ENCODE assay signal across 27 cellular contexts in the genomic region with DNA sequence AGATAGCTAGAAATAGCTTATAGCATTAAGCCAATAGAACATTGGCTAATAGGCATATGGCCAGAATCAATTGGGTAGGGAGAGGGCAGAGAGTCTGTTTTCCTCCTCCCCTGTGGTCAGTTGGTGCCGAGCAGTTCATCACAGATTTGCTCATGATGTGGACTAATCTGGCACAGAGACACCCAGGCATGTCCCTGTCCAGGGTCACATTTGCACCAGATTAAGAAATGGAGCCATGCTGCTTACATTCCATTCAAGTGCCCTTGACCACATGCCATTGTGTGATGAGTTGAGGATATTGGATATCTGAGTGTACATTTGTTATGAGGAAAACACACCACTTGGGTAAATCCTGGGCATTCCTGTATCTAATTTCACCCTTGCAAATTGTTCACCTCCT. TPM values are rescaled to one million over a fixed set of nuclear protein-coding genes. Genes with fewer than 3 reads are reported as not detected.
DNase-seq lines count a peak whose midpoint lies in the region; ATAC-seq and TF ChIP-seq lines count a peak whose summit lies in the region.
"Had no signal": no experiment of that assay in that cellular context is flagged by ENCODE, and none has a peak within 500 bp of the region (broad histone marks: within the 10 kb centered on the region; RNA-seq: fewer than 3 reads in every experiment).

No MANE protein-coding gene starts in this region.

- no peaks in the 10 kb centered on the region for H3K9me3 Mint-ChIP-seq in activated naive CD4-positive, alpha-beta T cell treated with anti-CD3 and anti-CD28 coated beads for 36 hours
- no peaks in the 10 kb centered on the region for H3K9me3 Mint-ChIP-seq in activated naive CD8-positive, alpha-beta T cell treated with anti-CD3 and anti-CD28 coated beads, Interleukin-2, amount 50 U/mL, for 24 hours
- H3K9me3 Mint-ChIP-seq in activated CD4-positive, alpha-beta memory T cell treated with anti-CD3 and anti-CD28 coated beads, Interleukin-2, amount 10 ng/mL, durations not matched to agents 7 days and 5 days = no peaks in the 10 kb centered on the region
- H3K9me3 Mint-ChIP-seq: activated naive CD4-positive, alpha-beta T cell treated with anti-CD3 and anti-CD28 coated beads, Interleukin-2, amount 50 U/mL, for 72 hours; activated T-helper 1 cell treated with anti-CD3 and anti-CD28 coated beads, Interleukin-12 subunit alpha, Interleukin-12 subunit beta, Interleukin-2, Interleukin-4 antibody, amounts not matched to agents 30 ng/mL and 10 ng/mL and 1 ng/mL, durations not matched to agents 14 hours and 24 hours and 36 hours; CD8-positive, alpha-beta memory T cell; endodermal cell; immature natural killer cell; stimulated activated naive B cell treated with anti-CD40 and anti-IgM and Interleukin-4, amounts not matched to agents 10 μg/mL and 1 μg/mL and 100 μg/mL, for 72 hours had no signal

- WGBS in liver = 40% methylated on average over 1 of the region's 1 CpG

- H3K9me3 ChIP-seq in adipocyte (ENCODE audit: control insufficient read depth, low read length) (no peaks in the 10 kb centered on the region), liver (ENCODE audit: control insufficient read depth in 4 of 4, low read length in 3 of 4) (no peaks in the 10 kb centered on the region), osteoblast (ENCODE audit: low read depth, low read length) (no peaks in the 10 kb centered on the region)
- H3K9me3 ChIP-seq: colonic mucosa, thyroid gland had no signal

- no peaks in the 10 kb centered on the region for H3K27me3 Mint-ChIP-seq in activated naive CD4-positive, alpha-beta T cell treated with anti-CD3 and anti-CD28 coated beads for 36 hours (ENCODE audit: low read depth)
- no peaks in the 10 kb centered on the region for H3K27me3 Mint-ChIP-seq in activated naive CD8-positive, alpha-beta T cell treated with anti-CD3 and anti-CD28 coated beads, Interleukin-2, amount 50 U/mL, for 24 hours
- no peaks in the 10 kb centered on the region for H3K27me3 Mint-ChIP-seq in activated CD4-positive, alpha-beta memory T cell treated with anti-CD3 and anti-CD28 coated beads, Interleukin-2, amount 10 ng/mL, durations not matched to agents 7 days and 5 days
- H3K27me3 Mint-ChIP-seq: activated CD4-positive, alpha-beta T cell treated with anti-CD3 and anti-CD28 coated beads for 36 hours; activated CD8-positive, alpha-beta memory T cell treated with anti-CD3 and anti-CD28 coated beads, Interleukin-2, amount 10 ng/mL, durations not matched to agents 7 days and 5 days; stimulated activated naive B cell treated with anti-CD40 and anti-IgM and Interleukin-4, amounts not matched to agents 10 μg/mL and 1 μg/mL and 100 μg/mL, for 72 hours had no signal

- H3K9ac ChIP-seq in adipocyte (ENCODE audit: low read length) = no peak overlapping the region
- H3K9ac ChIP-seq in liver (ENCODE audit: low read depth in 1 of 2, low read length in 2 of 2) = no peak overlapping the region
- H3K9ac ChIP-seq: KMS-11 had no signal

- H3K27ac Mint-ChIP-seq in activated naive CD4-positive, alpha-beta T cell treated with anti-CD3 and anti-CD28 coated beads for 36 hours = no peak overlapping the region
- H3K27ac Mint-ChIP-seq in activated naive CD8-positive, alpha-beta T cell treated with anti-CD3 and anti-CD28 coated beads, Interleukin-2, amount 50 U/mL, for 24 hours = no peak overlapping the region
- no peak overlapping the region for H3K27ac Mint-ChIP-seq in activated CD4-positive, alpha-beta memory T cell treated with anti-CD3 and anti-CD28 coated beads, Interleukin-2, amount 10 ng/mL, durations not matched to agents 7 days and 5 days
- H3K27ac Mint-ChIP-seq: activated CD4-positive, alpha-beta T cell treated with anti-CD3 and anti-CD28 coated beads for 36 hours; activated CD8-positive, alpha-beta memory T cell treated with anti-CD3 and anti-CD28 coated beads, Interleukin-2, amount 10 ng/mL, durations not matched to agents 7 days and 5 days; activated naive CD4-positive, alpha-beta T cell treated with anti-CD3 and anti-CD28 coated beads, Interleukin-2, amount 50 U/mL, for 72 hours; activated T-helper 1 cell treated with anti-CD3 and anti-CD28 coated beads, Interleukin-12 subunit alpha, Interleukin-12 subunit beta, Interleukin-2, Interleukin-4 antibody, amounts not matched to agents 30 ng/mL and 10 ng/mL and 1 ng/mL, durations not matched to agents 14 hours and 24 hours and 36 hours; CD8-positive, alpha-beta memory T cell; endodermal cell; immature natural killer cell; stimulated activated naive B cell treated with anti-CD40 and anti-IgM and Interleukin-4, amounts not matched to agents 10 μg/mL and 1 μg/mL and 100 μg/mL, for 72 hours had no signal

- H4K20me1 ChIP-seq in osteoblast (ENCODE audit: insufficient read depth, low read length) = no peaks in the 10 kb centered on the region

- H3K27me3 ChIP-seq in adipocyte (replicated peaks; ENCODE audit: control insufficient read depth, insufficient read depth, low read length) (no peaks in the 10 kb centered on the region), liver (ENCODE audit: control insufficient read depth in 4 of 4, insufficient read depth in 4 of 4, low read length in 3 of 4) (no peaks in the 10 kb centered on the region), osteoblast (ENCODE audit: insufficient read depth, low read length) (no peaks in the 10 kb centered on the region)
- H3K27me3 ChIP-seq: colonic mucosa, thyroid gland had no signal

- H3K4me1 Mint-ChIP-seq in activated naive CD4-positive, alpha-beta T cell treated with anti-CD3 and anti-CD28 coated beads for 36 hours (ENCODE audit: low read depth) = no peaks in the 10 kb centered on the region
- no peaks in the 10 kb centered on the region for H3K4me1 Mint-ChIP-seq in activated naive CD8-positive, alpha-beta T cell treated with anti-CD3 and anti-CD28 coated beads, Interleukin-2, amount 50 U/mL, for 24 hours
- H3K4me1 Mint-ChIP-seq in activated CD4-positive, alpha-beta memory T cell treated with anti-CD3 and anti-CD28 coated beads, Interleukin-2, amount 10 ng/mL, durations not matched to agents 7 days and 5 days = no peaks in the 10 kb centered on the region
- H3K4me1 Mint-ChIP-seq: activated CD4-positive, alpha-beta T cell treated with anti-CD3 and anti-CD28 coated beads for 36 hours; activated CD8-positive, alpha-beta memory T cell treated with anti-CD3 and anti-CD28 coated beads, Interleukin-2, amount 10 ng/mL, durations not matched to agents 7 days and 5 days; CD8-positive, alpha-beta memory T cell; immature natural killer cell; stimulated activated naive B cell treated with anti-CD40 and anti-IgM and Interleukin-4, amounts not matched to agents 10 μg/mL and 1 μg/mL and 100 μg/mL, for 72 hours had no signal

- no peak overlapping the region for H3K4me2 ChIP-seq in osteoblast (ENCODE audit: insufficient read depth, low read length)
- H3K4me2 ChIP-seq: KMS-11 had no signal

- H3K27ac ChIP-seq in liver (ENCODE audit: low read depth in 1 of 2, low read length in 2 of 2) (no peak overlapping the region), osteoblast (ENCODE audit: low read depth, low read length) (no peak overlapping the region)
- H3K27ac ChIP-seq: colonic mucosa, KMS-11, thyroid gland had no signal

- H3K79me2 ChIP-seq in osteoblast (ENCODE audit: insufficient read depth, low read length) = peaks cover 2% of the 10 kb centered on the region

- CTCF ChIA-PET in activated naive CD4-positive, alpha-beta T cell treated with anti-CD3 and anti-CD28 coated beads for 36 hours (lab: Charles Lee) = no interaction called here
- CTCF ChIA-PET in activated CD4-positive, alpha-beta memory T cell treated with anti-CD3 and anti-CD28 coated beads, Interleukin-2, amount 10 ng/mL, durations not matched to agents 7 days and 5 days (lab: Charles Lee) = no interaction called here

- ATAC-seq in activated naive CD8-positive, alpha-beta T cell treated with anti-CD3 and anti-CD28 coated beads, Interleukin-2, amount 50 U/mL, for 24 hours = no peak
- ATAC-seq: activated CD4-positive, alpha-beta T cell treated with anti-CD3 and anti-CD28 coated beads for 36 hours; activated CD8-positive, alpha-beta memory T cell treated with anti-CD3 and anti-CD28 coated beads, Interleukin-2, amount 10 ng/mL, durations not matched to agents 7 days and 5 days; activated naive CD4-positive, alpha-beta T cell treated with anti-CD3 and anti-CD28 coated beads, Interleukin-2, amount 50 U/mL, for 72 hours; stimulated activated naive B cell treated with anti-CD40 and anti-IgM and Interleukin-4, amounts not matched to agents 10 μg/mL and 1 μg/mL and 100 μg/mL, for 72 hours had no signal

- no peak overlapping the region for H3K4me3 Mint-ChIP-seq in activated naive CD4-positive, alpha-beta T cell treated with anti-CD3 and anti-CD28 coated beads for 36 hours
- no peak overlapping the region for H3K4me3 Mint-ChIP-seq in activated naive CD8-positive, alpha-beta T cell treated with anti-CD3 and anti-CD28 coated beads, Interleukin-2, amount 50 U/mL, for 24 hours
- H3K4me3 Mint-ChIP-seq in activated CD4-positive, alpha-beta memory T cell treated with anti-CD3 and anti-CD28 coated beads, Interleukin-2, amount 10 ng/mL, durations not matched to agents 7 days and 5 days = no peak overlapping the region
- H3K4me3 Mint-ChIP-seq: activated CD4-positive, alpha-beta T cell treated with anti-CD3 and anti-CD28 coated beads for 36 hours; activated CD8-positive, alpha-beta memory T cell treated with anti-CD3 and anti-CD28 coated beads, Interleukin-2, amount 10 ng/mL, durations not matched to agents 7 days and 5 days; activated T-helper 1 cell treated with anti-CD3 and anti-CD28 coated beads, Interleukin-12 subunit alpha, Interleukin-12 subunit beta, Interleukin-2, Interleukin-4 antibody, amounts not matched to agents 30 ng/mL and 10 ng/mL and 1 ng/mL, durations not matched to agents 14 hours and 24 hours and 36 hours; CD8-positive, alpha-beta memory T cell; endodermal cell; immature natural killer cell; stimulated activated naive B cell treated with anti-CD40 and anti-IgM and Interleukin-4, amounts not matched to agents 10 μg/mL and 1 μg/mL and 100 μg/mL, for 72 hours had no signal

- peak in 1 of 2 donors; percentile 9 for TF ChIP-seq RAD21 in liver (IDR thresholded peaks at IDR 0.05)

- H3K36me3 ChIP-seq in adipocyte (ENCODE audit: control insufficient read depth, insufficient read depth, low read length, severe bottlenecking) (peaks cover 25% of the 10 kb centered on the region), liver (ENCODE audit: control insufficient read depth in 4 of 4, insufficient read depth in 3 of 4, low read depth in 1 of 4, low read length in 3 of 4) (peaks cover 0 to 14% (median 9%) of the 10 kb centered on the region in 4 donors), osteoblast (ENCODE audit: insufficient read depth, low read length) (no peaks in the 10 kb centered on the region)
- H3K36me3 ChIP-seq: colonic mucosa, thyroid gland had no signal

- DNase-seq in AG08396 (ENCODE audit: low spot score) = peak; percentile 58
- DNase-seq in GM03348 (ENCODE audit: low spot score) = peak; percentile 21
- DNase-seq in adipocyte (ENCODE audit: low read depth) = peak; percentile 25
- no peak for DNase-seq in activated naive CD4-positive, alpha-beta T cell treated with anti-CD3 and anti-CD28 coated beads for 36 hours
- DNase-seq in activated naive CD8-positive, alpha-beta T cell treated with anti-CD3 and anti-CD28 coated beads, Interleukin-2, amount 50 U/mL, for 24 hours = no peak
- DNase-seq in activated CD4-positive, alpha-beta memory T cell treated with anti-CD3 and anti-CD28 coated beads, Interleukin-2, amount 10 ng/mL, durations not matched to agents 7 days and 5 days = no peak
- no peak for DNase-seq in osteoblast (ENCODE audit: insufficient read length, low spot score, missing footprints)
- DNase-seq: activated CD4-positive, alpha-beta T cell treated with anti-CD3 and anti-CD28 coated beads for 36 hours; activated CD8-positive, alpha-beta memory T cell treated with anti-CD3 and anti-CD28 coated beads, Interleukin-2, amount 10 ng/mL, durations not matched to agents 7 days and 5 days; CD8-positive, alpha-beta memory T cell; colonic mucosa; endodermal cell; HCEC 1CT; immature natural killer cell; NCI-H1048; NCI-H2081; NCI-H748 treated with DMSO at 0.1 percent for 48 hours; occipital lobe; stimulated activated CD4-positive, alpha-beta T cell treated with anti-CD3 and anti-CD28 coated beads, Interleukin-2, amount 100 ng/mL, for 24 hours; stimulated activated naive B cell treated with anti-CD40 and anti-IgM and Interleukin-4, amounts not matched to agents 10 μg/mL and 1 μg/mL and 100 μg/mL, for 72 hours; T-helper 1 cell; thyroid gland had no signal

- intact Hi-C loops in activated naive CD4-positive, alpha-beta T cell treated with anti-CD3 and anti-CD28 coated beads for 36 hours (cut with micrococcal nuclease) = no loop called here

- POLR2A ChIA-PET in activated CD4-positive, alpha-beta memory T cell treated with anti-CD3 and anti-CD28 coated beads, Interleukin-2, amount 10 ng/mL, durations not matched to agents 7 days and 5 days (lab: Charles Lee) = no interaction called here

- H3K4me1 ChIP-seq in adipocyte (ENCODE audit: control insufficient read depth, insufficient read depth, low read length) (peaks cover 11% of the 10 kb centered on the region), liver (ENCODE audit: control insufficient read depth in 4 of 4, insufficient read depth in 4 of 4, low read length in 3 of 4) (no peaks in the 10 kb centered on the region), osteoblast (ENCODE audit: insufficient read depth, low read length) (peaks cover 3% of the 10 kb centered on the region)
- H3K4me1 ChIP-seq: colonic mucosa, thyroid gland had no signal

- no peak overlapping the region for H3K4me3 ChIP-seq in adipocyte (ENCODE audit: low read length)
- H3K4me3 ChIP-seq in liver (ENCODE audit: low read depth in 1 of 3, low read length in 3 of 3) = no peak overlapping the region
- H3K4me3 ChIP-seq in osteoblast (ENCODE audit: insufficient read depth, low read length) = no peak overlapping the region
- H3K4me3 ChIP-seq: colonic mucosa, lung, thyroid gland had no signal

- no peak overlapping the region for H2AFZ ChIP-seq in osteoblast (ENCODE audit: low read length)

- H3K36me3 Mint-ChIP-seq in activated naive CD4-positive, alpha-beta T cell treated with anti-CD3 and anti-CD28 coated beads for 36 hours (ENCODE audit: low read depth) = peaks cover 23% of the 10 kb centered on the region
- peaks cover 19% of the 10 kb centered on the region for H3K36me3 Mint-ChIP-seq in activated naive CD8-positive, alpha-beta T cell treated with anti-CD3 and anti-CD28 coated beads, Interleukin-2, amount 50 U/mL, for 24 hours (ENCODE audit: low read depth)
- peaks cover 27% of the 10 kb centered on the region for H3K36me3 Mint-ChIP-seq in activated CD4-positive, alpha-beta memory T cell treated with anti-CD3 and anti-CD28 coated beads, Interleukin-2, amount 10 ng/mL, durations not matched to agents 7 days and 5 days (ENCODE audit: low read depth)

- no peak for TF ChIP-seq CTCF in liver (IDR thresholded peaks at IDR 0.05; ENCODE audit: low read depth, low read length, missing input control)
- TF ChIP-seq CTCF in osteoblast (IDR thresholded peaks at IDR 0.05; ENCODE audit: extremely low read depth, low read depth, low read length) = no peak

RNA-seq across cellular contexts. Expression of gene USP13, which starts 53.4 kb away (rescaled TPM):
- 1 to 10 TPM; 4.2 to 7.3 TPM for total RNA-seq in liver
- polyA plus RNA-seq in liver = 1 to 10 TPM; 2.4 to 4.2 TPM
- 10 to 100 TPM; 12.0 to 12.1 TPM for total RNA-seq in activated naive CD4-positive, alpha-beta T cell treated with anti-CD3 and anti-CD28 coated beads for 36 hours
- 1 to 10 TPM; 9.4 to 9.6 TPM for total RNA-seq in activated CD4-positive, alpha-beta memory T cell treated with anti-CD3 and anti-CD28 coated beads, Interleukin-2, amount 10 ng/mL, durations not matched to agents 7 days and 5 days
- 9.4 and 12.7 TPM in 2 replicates for total RNA-seq in osteoblast

Comparison
In these comparisons a context has a peak if more than half of its experiments do, and no peak if none do; other contexts are left out.
1. DNase-seq: peak in AG08396 (single experiment), GM03348 (single experiment) and adipocyte (single experiment); none in activated naive CD4-positive, alpha-beta T cell treated with anti-CD3 and anti-CD28 coated beads for 36 hours (single experiment), activated naive CD8-positive, alpha-beta T cell treated with anti-CD3 and anti-CD28 coated beads, Interleukin-2, amount 50 U/mL, for 24 hours (single experiment), activated CD4-positive, alpha-beta memory T cell treated with anti-CD3 and anti-CD28 coated beads, Interleukin-2, amount 10 ng/mL, durations not matched to agents 7 days and 5 days (single experiment) and osteoblast (single experiment).